ENCODE assay signal across 1 cellular context in the genomic region with DNA sequence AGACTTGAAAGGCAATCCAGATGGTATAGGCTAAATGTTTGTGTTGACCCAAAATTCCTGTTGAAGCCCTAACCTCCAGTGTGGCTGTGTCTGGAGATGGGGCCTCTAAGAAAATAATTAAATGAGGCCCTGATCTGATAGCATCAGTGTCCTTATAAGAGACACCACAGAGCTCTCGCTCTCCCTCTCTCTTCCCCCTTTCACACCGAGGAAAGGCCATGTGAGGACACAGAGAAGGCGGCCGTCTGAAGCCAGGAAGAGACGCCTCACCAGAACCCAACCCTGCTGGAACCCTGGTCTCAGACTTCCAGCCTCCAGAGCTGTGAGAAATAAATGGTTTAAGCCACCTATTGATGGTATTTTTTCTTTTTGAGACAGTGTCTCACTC.
TF ChIP-seq lines count a peak whose summit lies in the region.

No MANE protein-coding gene starts in this region.

TF ChIP-seq in K562, 482 proteins besides CTCF, POLR2A, EP300 and RAD21 (continued from another document):
- TF ChIP-seq, protein P1, sequence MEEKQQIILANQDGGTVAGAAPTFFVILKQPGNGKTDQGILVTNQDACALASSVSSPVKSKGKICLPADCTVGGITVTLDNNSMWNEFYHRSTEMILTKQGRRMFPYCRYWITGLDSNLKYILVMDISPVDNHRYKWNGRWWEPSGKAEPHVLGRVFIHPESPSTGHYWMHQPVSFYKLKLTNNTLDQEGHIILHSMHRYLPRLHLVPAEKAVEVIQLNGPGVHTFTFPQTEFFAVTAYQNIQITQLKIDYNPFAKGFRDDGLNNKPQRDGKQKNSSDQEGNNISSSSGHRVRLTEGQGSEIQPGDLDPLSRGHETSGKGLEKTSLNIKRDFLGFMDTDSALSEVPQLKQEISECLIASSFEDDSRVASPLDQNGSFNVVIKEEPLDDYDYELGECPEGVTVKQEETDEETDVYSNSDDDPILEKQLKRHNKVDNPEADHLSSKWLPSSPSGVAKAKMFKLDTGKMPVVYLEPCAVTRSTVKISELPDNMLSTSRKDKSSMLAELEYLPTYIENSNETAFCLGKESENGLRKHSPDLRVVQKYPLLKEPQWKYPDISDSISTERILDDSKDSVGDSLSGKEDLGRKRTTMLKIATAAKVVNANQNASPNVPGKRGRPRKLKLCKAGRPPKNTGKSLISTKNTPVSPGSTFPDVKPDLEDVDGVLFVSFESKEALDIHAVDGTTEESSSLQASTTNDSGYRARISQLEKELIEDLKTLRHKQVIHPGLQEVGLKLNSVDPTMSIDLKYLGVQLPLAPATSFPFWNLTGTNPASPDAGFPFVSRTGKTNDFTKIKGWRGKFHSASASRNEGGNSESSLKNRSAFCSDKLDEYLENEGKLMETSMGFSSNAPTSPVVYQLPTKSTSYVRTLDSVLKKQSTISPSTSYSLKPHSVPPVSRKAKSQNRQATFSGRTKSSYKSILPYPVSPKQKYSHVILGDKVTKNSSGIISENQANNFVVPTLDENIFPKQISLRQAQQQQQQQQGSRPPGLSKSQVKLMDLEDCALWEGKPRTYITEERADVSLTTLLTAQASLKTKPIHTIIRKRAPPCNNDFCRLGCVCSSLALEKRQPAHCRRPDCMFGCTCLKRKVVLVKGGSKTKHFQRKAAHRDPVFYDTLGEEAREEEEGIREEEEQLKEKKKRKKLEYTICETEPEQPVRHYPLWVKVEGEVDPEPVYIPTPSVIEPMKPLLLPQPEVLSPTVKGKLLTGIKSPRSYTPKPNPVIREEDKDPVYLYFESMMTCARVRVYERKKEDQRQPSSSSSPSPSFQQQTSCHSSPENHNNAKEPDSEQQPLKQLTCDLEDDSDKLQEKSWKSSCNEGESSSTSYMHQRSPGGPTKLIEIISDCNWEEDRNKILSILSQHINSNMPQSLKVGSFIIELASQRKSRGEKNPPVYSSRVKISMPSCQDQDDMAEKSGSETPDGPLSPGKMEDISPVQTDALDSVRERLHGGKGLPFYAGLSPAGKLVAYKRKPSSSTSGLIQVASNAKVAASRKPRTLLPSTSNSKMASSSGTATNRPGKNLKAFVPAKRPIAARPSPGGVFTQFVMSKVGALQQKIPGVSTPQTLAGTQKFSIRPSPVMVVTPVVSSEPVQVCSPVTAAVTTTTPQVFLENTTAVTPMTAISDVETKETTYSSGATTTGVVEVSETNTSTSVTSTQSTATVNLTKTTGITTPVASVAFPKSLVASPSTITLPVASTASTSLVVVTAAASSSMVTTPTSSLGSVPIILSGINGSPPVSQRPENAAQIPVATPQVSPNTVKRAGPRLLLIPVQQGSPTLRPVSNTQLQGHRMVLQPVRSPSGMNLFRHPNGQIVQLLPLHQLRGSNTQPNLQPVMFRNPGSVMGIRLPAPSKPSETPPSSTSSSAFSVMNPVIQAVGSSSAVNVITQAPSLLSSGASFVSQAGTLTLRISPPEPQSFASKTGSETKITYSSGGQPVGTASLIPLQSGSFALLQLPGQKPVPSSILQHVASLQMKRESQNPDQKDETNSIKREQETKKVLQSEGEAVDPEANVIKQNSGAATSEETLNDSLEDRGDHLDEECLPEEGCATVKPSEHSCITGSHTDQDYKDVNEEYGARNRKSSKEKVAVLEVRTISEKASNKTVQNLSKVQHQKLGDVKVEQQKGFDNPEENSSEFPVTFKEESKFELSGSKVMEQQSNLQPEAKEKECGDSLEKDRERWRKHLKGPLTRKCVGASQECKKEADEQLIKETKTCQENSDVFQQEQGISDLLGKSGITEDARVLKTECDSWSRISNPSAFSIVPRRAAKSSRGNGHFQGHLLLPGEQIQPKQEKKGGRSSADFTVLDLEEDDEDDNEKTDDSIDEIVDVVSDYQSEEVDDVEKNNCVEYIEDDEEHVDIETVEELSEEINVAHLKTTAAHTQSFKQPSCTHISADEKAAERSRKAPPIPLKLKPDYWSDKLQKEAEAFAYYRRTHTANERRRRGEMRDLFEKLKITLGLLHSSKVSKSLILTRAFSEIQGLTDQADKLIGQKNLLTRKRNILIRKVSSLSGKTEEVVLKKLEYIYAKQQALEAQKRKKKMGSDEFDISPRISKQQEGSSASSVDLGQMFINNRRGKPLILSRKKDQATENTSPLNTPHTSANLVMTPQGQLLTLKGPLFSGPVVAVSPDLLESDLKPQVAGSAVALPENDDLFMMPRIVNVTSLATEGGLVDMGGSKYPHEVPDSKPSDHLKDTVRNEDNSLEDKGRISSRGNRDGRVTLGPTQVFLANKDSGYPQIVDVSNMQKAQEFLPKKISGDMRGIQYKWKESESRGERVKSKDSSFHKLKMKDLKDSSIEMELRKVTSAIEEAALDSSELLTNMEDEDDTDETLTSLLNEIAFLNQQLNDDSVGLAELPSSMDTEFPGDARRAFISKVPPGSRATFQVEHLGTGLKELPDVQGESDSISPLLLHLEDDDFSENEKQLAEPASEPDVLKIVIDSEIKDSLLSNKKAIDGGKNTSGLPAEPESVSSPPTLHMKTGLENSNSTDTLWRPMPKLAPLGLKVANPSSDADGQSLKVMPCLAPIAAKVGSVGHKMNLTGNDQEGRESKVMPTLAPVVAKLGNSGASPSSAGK (IDR thresholded peaks at IDR 0.05) = peak; percentile 43; the same call in 1 of the 2 replicates
- TF ChIP-seq SMAD4 (CRISPR knock-in tag; conservative IDR thresholded peaks at IDR 0.05) (peak; percentile 52; the same call in 1 of the 2 replicates), L3MBTL2 (IDR thresholded peaks at IDR 0.05) (peak; percentile 87), ELF2 (CRISPR knock-in tag; IDR thresholded peaks at IDR 0.05) (no peak), POLR2G (IDR thresholded peaks at IDR 0.05; ENCODE audit: low read depth, low read length) (no peak), MYNN (IDR thresholded peaks at IDR 0.05) (no peak), MYNN (CRISPR knock-in tag; IDR thresholded peaks at IDR 0.05) (no peak)
- TF ChIP-seq, protein P2, sequence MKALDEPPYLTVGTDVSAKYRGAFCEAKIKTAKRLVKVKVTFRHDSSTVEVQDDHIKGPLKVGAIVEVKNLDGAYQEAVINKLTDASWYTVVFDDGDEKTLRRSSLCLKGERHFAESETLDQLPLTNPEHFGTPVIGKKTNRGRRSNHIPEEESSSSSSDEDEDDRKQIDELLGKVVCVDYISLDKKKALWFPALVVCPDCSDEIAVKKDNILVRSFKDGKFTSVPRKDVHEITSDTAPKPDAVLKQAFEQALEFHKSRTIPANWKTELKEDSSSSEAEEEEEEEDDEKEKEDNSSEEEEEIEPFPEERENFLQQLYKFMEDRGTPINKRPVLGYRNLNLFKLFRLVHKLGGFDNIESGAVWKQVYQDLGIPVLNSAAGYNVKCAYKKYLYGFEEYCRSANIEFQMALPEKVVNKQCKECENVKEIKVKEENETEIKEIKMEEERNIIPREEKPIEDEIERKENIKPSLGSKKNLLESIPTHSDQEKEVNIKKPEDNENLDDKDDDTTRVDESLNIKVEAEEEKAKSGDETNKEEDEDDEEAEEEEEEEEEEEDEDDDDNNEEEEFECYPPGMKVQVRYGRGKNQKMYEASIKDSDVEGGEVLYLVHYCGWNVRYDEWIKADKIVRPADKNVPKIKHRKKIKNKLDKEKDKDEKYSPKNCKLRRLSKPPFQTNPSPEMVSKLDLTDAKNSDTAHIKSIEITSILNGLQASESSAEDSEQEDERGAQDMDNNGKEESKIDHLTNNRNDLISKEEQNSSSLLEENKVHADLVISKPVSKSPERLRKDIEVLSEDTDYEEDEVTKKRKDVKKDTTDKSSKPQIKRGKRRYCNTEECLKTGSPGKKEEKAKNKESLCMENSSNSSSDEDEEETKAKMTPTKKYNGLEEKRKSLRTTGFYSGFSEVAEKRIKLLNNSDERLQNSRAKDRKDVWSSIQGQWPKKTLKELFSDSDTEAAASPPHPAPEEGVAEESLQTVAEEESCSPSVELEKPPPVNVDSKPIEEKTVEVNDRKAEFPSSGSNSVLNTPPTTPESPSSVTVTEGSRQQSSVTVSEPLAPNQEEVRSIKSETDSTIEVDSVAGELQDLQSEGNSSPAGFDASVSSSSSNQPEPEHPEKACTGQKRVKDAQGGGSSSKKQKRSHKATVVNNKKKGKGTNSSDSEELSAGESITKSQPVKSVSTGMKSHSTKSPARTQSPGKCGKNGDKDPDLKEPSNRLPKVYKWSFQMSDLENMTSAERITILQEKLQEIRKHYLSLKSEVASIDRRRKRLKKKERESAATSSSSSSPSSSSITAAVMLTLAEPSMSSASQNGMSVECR (CRISPR knock-in tag; IDR thresholded peaks at IDR 0.05) = no peak
- TF ChIP-seq, protein P3, sequence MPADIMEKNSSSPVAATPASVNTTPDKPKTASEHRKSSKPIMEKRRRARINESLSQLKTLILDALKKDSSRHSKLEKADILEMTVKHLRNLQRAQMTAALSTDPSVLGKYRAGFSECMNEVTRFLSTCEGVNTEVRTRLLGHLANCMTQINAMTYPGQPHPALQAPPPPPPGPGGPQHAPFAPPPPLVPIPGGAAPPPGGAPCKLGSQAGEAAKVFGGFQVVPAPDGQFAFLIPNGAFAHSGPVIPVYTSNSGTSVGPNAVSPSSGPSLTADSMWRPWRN (IDR thresholded peaks at IDR 0.05; ENCODE audit: low read depth) = peak; percentile 13; the same call in 1 of the 2 replicates
